Comparison of ENCODE assay signal across 21 cellular contexts in the genomic region with DNA sequence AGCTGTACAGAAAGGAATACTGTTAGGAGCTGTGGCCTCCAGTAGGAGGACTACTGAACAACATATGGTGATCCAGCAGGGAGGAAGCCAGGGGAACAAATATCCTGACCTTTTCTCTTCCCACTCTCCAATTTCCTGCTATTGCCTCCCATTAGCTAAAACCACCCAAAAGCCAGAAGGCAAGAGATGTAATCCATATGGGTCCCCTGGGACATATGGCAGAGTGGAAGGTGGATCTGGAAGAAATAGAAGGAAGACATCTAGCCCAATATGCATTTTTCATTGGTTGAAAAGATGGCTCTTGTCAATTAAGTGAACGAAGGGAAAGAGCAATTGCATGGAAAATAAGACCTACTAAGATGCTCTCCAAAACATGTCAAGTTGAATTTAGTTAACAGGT.
"Had no signal": no experiment of that assay in that cellular context is flagged by ENCODE, and none has a peak within 500 bp of the region (broad histone marks: within the 10 kb centered on the region; RNA-seq: fewer than 3 reads in every experiment).

No MANE protein-coding gene starts in this region.

- H3K27ac ChIP-seq: epithelial cell of prostate, esophagus muscularis mucosa, heart right ventricle, neural progenitor cell, ovary, stomach, thoracic aorta, transverse colon had no signal

- H3K36me3 Mint-ChIP-seq: natural killer cell, neural progenitor cell had no signal

- H3K4me3 Mint-ChIP-seq: dendritic cell treated with granulocyte-macrophage colony-stimulating factor and Interleukin-4, amounts not matched to agents 40 ng/mL and 50 ng/mL, for 4 days; effector memory CD8-positive, alpha-beta T cell; natural killer cell; neural progenitor cell had no signal

- H3K4me1 Mint-ChIP-seq: natural killer cell, neural progenitor cell had no signal

- H3K36me3 ChIP-seq: esophagus muscularis mucosa, heart right ventricle, neural progenitor cell, ovary, stomach, thoracic aorta, transverse colon had no signal

- ATAC-seq: effector memory CD8-positive, alpha-beta T cell; heart right ventricle; natural killer cell; right cardiac atrium had no signal

- H3K4me3 ChIP-seq: esophagus muscularis mucosa, heart right ventricle, neural progenitor cell, ovary, stomach, thoracic aorta, transverse colon had no signal

- H3K9me3 Mint-ChIP-seq: dendritic cell treated with granulocyte-macrophage colony-stimulating factor and Interleukin-4, amounts not matched to agents 40 ng/mL and 50 ng/mL, for 4 days; neural progenitor cell had no signal

- DNase-seq: effector memory CD8-positive, alpha-beta T cell; foreskin melanocyte; heart right ventricle; hypothalamus; kidney glomerular epithelial cell; natural killer cell; nucleus accumbens; ovary; right cardiac atrium; small intestine; stimulated activated CD4-positive, alpha-beta T cell treated with anti-CD3 and anti-CD28 coated beads, Interleukin-12 subunit alpha, Interleukin-12 subunit beta, amount 100 ng/mL, for 4 hours; stimulated activated naive CD4-positive, alpha-beta T cell; stomach; substantia nigra; transverse colon had no signal

- H3K27ac Mint-ChIP-seq: dendritic cell treated with granulocyte-macrophage colony-stimulating factor and Interleukin-4, amounts not matched to agents 40 ng/mL and 50 ng/mL, for 4 days; effector memory CD8-positive, alpha-beta T cell; natural killer cell; neural progenitor cell; progenitor cell of endocrine pancreas had no signal

- H3K4me1 ChIP-seq: heart right ventricle, neural progenitor cell, stomach, transverse colon had no signal

- H3K27me3 ChIP-seq: esophagus muscularis mucosa, heart right ventricle, neural progenitor cell, ovary, stomach, transverse colon had no signal

- H3K9me3 ChIP-seq: esophagus muscularis mucosa, ovary, stomach, thoracic aorta, transverse colon had no signal

- H3K27me3 Mint-ChIP-seq: dendritic cell treated with granulocyte-macrophage colony-stimulating factor and Interleukin-4, amounts not matched to agents 40 ng/mL and 50 ng/mL, for 4 days; effector memory CD8-positive, alpha-beta T cell; progenitor cell of endocrine pancreas had no signal
